ENCODE assay signal across 8 cellular contexts in genomic region chr14:95514131-95515079, GRCh38. TPM values are rescaled to one million over a fixed set of nuclear protein-coding genes. Genes with fewer than 3 reads are reported as not detected.
DNase-seq lines count a peak whose midpoint lies in the region; ATAC-seq and TF ChIP-seq lines count a peak whose summit lies in the region.

No MANE protein-coding gene starts in this region.

- no peaks in the 10 kb centered on the region for H3K79me2 ChIP-seq in hepatocyte

- no peaks in the 10 kb centered on the region for H3K9me3 ChIP-seq in hepatocyte (ENCODE audit: low read depth)

- no peak overlapping the region for H3K4me3 ChIP-seq in hepatocyte

- no peaks in the 10 kb centered on the region for H3K36me3 ChIP-seq in hepatocyte (replicated peaks; ENCODE audit: insufficient read depth, low read depth)

- peaks cover 72% of the 10 kb centered on the region for H3K4me1 Mint-ChIP-seq in activated CD4-positive, alpha-beta T cell treated with anti-CD3 and anti-CD28 coated beads, Interleukin-2, amount 10 ng/mL, durations not matched to agents 7 days and 5 days

- peak overlapping the region; percentile 99 for H3K4me2 ChIP-seq in hepatocyte

- H3K27ac Mint-ChIP-seq in activated CD4-positive, alpha-beta T cell treated with anti-CD3 and anti-CD28 coated beads, Interleukin-2, amount 10 ng/mL, durations not matched to agents 7 days and 5 days, result peak overlapping the region; percentile 90

- H3K9me2 ChIP-seq in hepatocyte (replicated peaks; ENCODE audit: insufficient read depth), result no peaks in the 10 kb centered on the region

- H4K20me1 ChIP-seq in hepatocyte (ENCODE audit: insufficient read depth, poor library complexity, severe bottlenecking), result no peaks in the 10 kb centered on the region

- ATAC-seq in GM21367 (IDR thresholded peaks at IDR 0.05; ENCODE audit: unreplicated experiment), result no peak

- no peak overlapping the region for H2AFZ ChIP-seq in hepatocyte

- POLR2A ChIA-PET in activated CD4-positive, alpha-beta T cell treated with anti-CD3 and anti-CD28 coated beads, Interleukin-2, amount 10 ng/mL, durations not matched to agents 7 days and 5 days (lab: Charles Lee), result no interaction called here
- POLR2A ChIA-PET in RWPE1 (lab: Yijun Ruan, JAX; ENCODE audit: low non-redundant PET), result interaction anchor here (0.9 kb wide), 1 partner anchor 15 kb away, joined by 6 read pairs; no protein-coding TSS in a partner anchor

- WGBS in hepatocyte (ENCODE audit: low lambda C conversion rate, missing lambda C conversion rate), result 71% methylated on average over 18 of the region's 18 CpGs

- no peaks in the 10 kb centered on the region for H3K9me3 Mint-ChIP-seq in activated CD4-positive, alpha-beta T cell treated with anti-CD3 and anti-CD28 coated beads, Interleukin-2, amount 10 ng/mL, durations not matched to agents 7 days and 5 days

- DNase-seq in activated CD4-positive, alpha-beta T cell treated with anti-CD3 and anti-CD28 coated beads, Interleukin-2, amount 10 ng/mL, durations not matched to agents 7 days and 5 days, result no peak
- no peak for DNase-seq in activated CD4-positive, alpha-beta T cell treated with anti-CD3 and anti-CD28 coated beads, Interleukin-2, amount 50 U/mL, for 1 hour
- no peak for DNase-seq in RWPE1 (ENCODE audit: low spot score)
- no peak for DNase-seq in hepatocyte (ENCODE audit: low spot score)
- peak in 5 of 49 donors; percentile 36 to 68 (median 56) for DNase-seq in substantia nigra (lab: John Stamatoyannopoulos, UW)
- DNase-seq in occipital lobe (lab: John Stamatoyannopoulos, UW), result no peak
- no peak for DNase-seq in putamen (ENCODE audit: low spot score)

- TF ChIP-seq CTCF in RWPE1 (conservative IDR thresholded peaks at IDR 0.05; ENCODE audit: low read depth) (no peak), hepatocyte (IDR thresholded peaks at IDR 0.05; ENCODE audit: poor library complexity) (no peak)

- H3K4me3 Mint-ChIP-seq in activated CD4-positive, alpha-beta T cell treated with anti-CD3 and anti-CD28 coated beads, Interleukin-2, amount 10 ng/mL, durations not matched to agents 7 days and 5 days, result peak overlapping the region; percentile 91

- no peaks in the 10 kb centered on the region for H3K27me3 Mint-ChIP-seq in activated CD4-positive, alpha-beta T cell treated with anti-CD3 and anti-CD28 coated beads, Interleukin-2, amount 10 ng/mL, durations not matched to agents 7 days and 5 days

- CTCF ChIA-PET in activated CD4-positive, alpha-beta T cell treated with anti-CD3 and anti-CD28 coated beads, Interleukin-2, amount 10 ng/mL, durations not matched to agents 7 days and 5 days (lab: Charles Lee), result interaction anchor here (0.7 to 4.4 kb wide), 11 partner anchors 8 to 947 kb away, joined by 3 to 19 read pairs (median 5); partner anchors contain the start of gene GLRX5
- CTCF ChIA-PET in RWPE1 (lab: Yijun Ruan, JAX), result interaction anchor here (1.8 kb wide), 1 partner anchor 70 kb away, joined by 5 read pairs; no protein-coding TSS in a partner anchor

- peaks cover 36% of the 10 kb centered on the region for H3K36me3 Mint-ChIP-seq in activated CD4-positive, alpha-beta T cell treated with anti-CD3 and anti-CD28 coated beads, Interleukin-2, amount 10 ng/mL, durations not matched to agents 7 days and 5 days (ENCODE audit: low read depth)

- H3K27me3 ChIP-seq in hepatocyte, result no peaks in the 10 kb centered on the region

- peaks cover 23% of the 10 kb centered on the region for H3K4me1 ChIP-seq in hepatocyte (ENCODE audit: insufficient read depth)

- H3K27ac ChIP-seq in RWPE1 (peak overlapping the region; percentile 79), hepatocyte (no peak overlapping the region), substantia nigra (ENCODE audit: low read depth, low read length, poor library complexity, severe bottlenecking) (peak overlapping the region; percentile 63)

RNA-seq across cellular contexts. Expression of gene SYNE3, which starts 2.0 kb away (rescaled TPM):
- 10 to 100 TPM; 81.0 to 95.8 TPM for total RNA-seq in activated CD4-positive, alpha-beta T cell treated with anti-CD3 and anti-CD28 coated beads, Interleukin-2, amount 10 ng/mL, durations not matched to agents 7 days and 5 days
- total RNA-seq in hepatocyte (2.0 and 2.4 TPM in 2 replicates), occipital lobe (2.2 TPM)
- 0.16 and 1.3 TPM in 2 replicates for polyA plus RNA-seq in hepatocyte

RNA-seq across cellular contexts. Expression of gene GLRX5, which starts 20.4 kb away (rescaled TPM):
- 10 to 100 TPM; 36.6 to 51.2 TPM for total RNA-seq in activated CD4-positive, alpha-beta T cell treated with anti-CD3 and anti-CD28 coated beads, Interleukin-2, amount 10 ng/mL, durations not matched to agents 7 days and 5 days
- 50.0 and 63.5 TPM in 2 replicates for total RNA-seq in hepatocyte
- polyA plus RNA-seq in hepatocyte, result 94.5 and 105 TPM in 2 replicates
- 28.7 TPM for total RNA-seq in occipital lobe

Comparison
In these comparisons a context has a peak if more than half of its experiments do, and no peak if none do; other contexts are left out.
1. RNA of gene SYNE3, which starts 2.0 kb away (total RNA-seq): 81.0 to 95.8 TPM in activated CD4-positive, alpha-beta T cell treated with anti-CD3 and anti-CD28 coated beads, Interleukin-2, amount 10 ng/mL, durations not matched to agents 7 days and 5 days; 2.0 to 2.4 TPM in hepatocyte and 2.2 TPM in occipital lobe (single experiment); every median in the first group is over 10 times any median in the second.